In the genomic region with DNA sequence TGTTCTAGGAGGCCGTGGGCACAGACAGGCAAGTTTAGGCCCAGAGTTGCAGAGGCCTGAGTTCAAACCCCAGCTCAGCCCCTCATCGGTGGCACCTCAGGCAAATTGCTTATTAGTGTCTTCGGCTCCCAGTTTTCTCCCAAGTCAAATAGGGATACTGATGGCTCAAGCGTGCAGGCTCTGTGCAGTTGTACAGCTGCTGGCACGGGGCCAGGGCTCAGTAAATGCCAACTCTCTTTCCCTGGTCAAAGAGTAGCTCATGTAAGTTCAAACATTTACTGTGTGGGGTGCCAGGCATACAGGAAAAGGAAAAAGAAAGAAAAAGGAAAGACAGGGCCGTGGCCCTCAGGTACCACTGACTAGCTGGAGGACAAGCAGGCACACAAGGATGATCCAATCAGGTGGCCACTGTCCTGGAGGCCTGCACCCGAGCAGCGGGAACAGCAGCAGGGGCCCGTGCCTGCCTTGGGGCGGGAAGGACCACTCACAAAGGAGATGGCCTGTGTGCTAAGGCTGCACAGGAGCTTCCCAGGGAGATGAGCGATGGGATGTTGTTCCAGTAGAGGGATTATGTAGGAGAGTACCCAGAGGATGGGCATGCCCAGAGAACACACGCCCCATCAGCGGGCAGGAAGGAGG, we compare ENCODE assay signal across 12 cellular contexts.
A peak's percentile ranks its signal among the peaks of the same experiment; 100 is the strongest.
DNase-seq lines count a peak whose midpoint lies in the region; ATAC-seq and TF ChIP-seq lines count a peak whose summit lies in the region.
"Had no signal": no experiment of that assay in that cellular context is flagged by ENCODE, and none has a peak within 500 bp of the region (broad histone marks: within the 10 kb centered on the region; RNA-seq: fewer than 3 reads in every experiment).

No MANE protein-coding gene starts in this region.

- no peaks in the 10 kb centered on the region for H3K9me2 ChIP-seq in hepatocyte (replicated peaks; ENCODE audit: insufficient read depth)

- H3K4me1 ChIP-seq in muscle layer of colon (ENCODE audit: insufficient read depth, low read length) (peaks cover 56% of the 10 kb centered on the region), transverse colon (peaks cover 26 to 47% (median 38%) of the 10 kb centered on the region in 4 donors), hepatocyte (ENCODE audit: insufficient read depth) (peaks cover 6% of the 10 kb centered on the region)

- H2AFZ ChIP-seq in hepatocyte = no peak overlapping the region

- no peaks in the 10 kb centered on the region for H3K9me3 ChIP-seq in muscle layer of colon (ENCODE audit: low read length)
- no peaks in the 10 kb centered on the region for H3K9me3 ChIP-seq in transverse colon
- H3K9me3 ChIP-seq in hepatocyte (ENCODE audit: low read depth) = no peaks in the 10 kb centered on the region
- H3K9me3 ChIP-seq: esophagus squamous epithelium had no signal

- H3K27me3 Mint-ChIP-seq in activated naive CD4-positive, alpha-beta T cell treated with anti-CD3 and anti-CD28 coated beads, Interleukin-2, amount 50 U/mL, for 24 hours = no peaks in the 10 kb centered on the region
- H3K27me3 Mint-ChIP-seq in activated naive CD4-positive, alpha-beta T cell treated with anti-CD3 and anti-CD28 coated beads for 36 hours (ENCODE audit: low read depth) = no peaks in the 10 kb centered on the region
- H3K27me3 Mint-ChIP-seq in brain = no peaks in the 10 kb centered on the region

- ATAC-seq in GM21717 (IDR thresholded peaks at IDR 0.05; ENCODE audit: unreplicated experiment) = no peak

- H3K79me2 ChIP-seq in hepatocyte = peaks cover 12% of the 10 kb centered on the region

- in situ Hi-C loops in transverse colon (cut with MboI; ENCODE audit: low pct_ligation_motif_present in 1 of 4, low pct_unique_long_range_greater_than_20kb in 1 of 4, low sequenced_read_pairs in 3 of 4) = loop anchor here in 2 of 4 donors (10.0 kb wide), 2 partner anchors 88 to 98 kb away; a partner anchor contains a TSS

- CTCF ChIA-PET in activated naive CD4-positive, alpha-beta T cell treated with anti-CD3 and anti-CD28 coated beads for 36 hours (lab: Charles Lee) = interaction anchor here (0.6 to 2.4 kb wide), 7 partner anchors 10 to 170 kb away, joined by 3 to 9 read pairs (median 3); no protein-coding TSS in a partner anchor

- no peak overlapping the region for H3K9ac ChIP-seq in muscle layer of colon (ENCODE audit: low read length)

- H3K4me3 ChIP-seq in muscle layer of colon (ENCODE audit: low read depth in 1 of 2, low read length in 2 of 2) (no peak overlapping the region), transverse colon (no peak overlapping the region), hepatocyte (no peak overlapping the region)
- H3K4me3 ChIP-seq: esophagus squamous epithelium had no signal

- WGBS in transverse colon (ENCODE audit: low coverage in 1 of 2), 2 donors = 70% methylated on average over 13 of the region's 13 CpGs; no CpG with 5 or more reads in 1 of the 2 donors
- 95% methylated on average over 13 of the region's 13 CpGs for WGBS in hepatocyte (ENCODE audit: low lambda C conversion rate, missing lambda C conversion rate)

- no peak for DNase-seq in activated naive CD4-positive, alpha-beta T cell treated with anti-CD3 and anti-CD28 coated beads for 36 hours
- peak; percentile 71 for DNase-seq in transverse colon
- no peak for DNase-seq in HT-29 (ENCODE audit: low spot score)
- DNase-seq in hepatocyte (ENCODE audit: low spot score) = no peak
- DNase-seq: activated gamma-delta T cell treated with Interleukin-2 at 50 U/mL for 16 hours, DMS79, esophagus squamous epithelium, NCI-H2029 had no signal

- intact Hi-C loops in activated naive CD4-positive, alpha-beta T cell treated with anti-CD3 and anti-CD28 coated beads for 36 hours (cut with micrococcal nuclease) = no loop called here
- intact Hi-C loops in transverse colon (cut with DNase I; ENCODE audit: low total_unique reads) = no loop called here

- no peaks in the 10 kb centered on the region for H3K9me3 Mint-ChIP-seq in activated naive CD4-positive, alpha-beta T cell treated with anti-CD3 and anti-CD28 coated beads, Interleukin-2, amount 50 U/mL, for 24 hours
- no peaks in the 10 kb centered on the region for H3K9me3 Mint-ChIP-seq in activated naive CD4-positive, alpha-beta T cell treated with anti-CD3 and anti-CD28 coated beads for 36 hours
- no peaks in the 10 kb centered on the region for H3K9me3 Mint-ChIP-seq in brain

- no peak for TF ChIP-seq EP300 in transverse colon (IDR thresholded peaks at IDR 0.05; ENCODE audit: low read depth)

- no peak for TF ChIP-seq POLR2A in transverse colon (IDR thresholded peaks at IDR 0.05)

- H3K27ac ChIP-seq in muscle layer of colon (ENCODE audit: low read depth, low read length) (peak overlapping the region; percentile 54), transverse colon (peak overlapping the region; percentile 28 to 74 (median 64)), hepatocyte (no peak overlapping the region)

- H3K4me1 Mint-ChIP-seq in activated naive CD4-positive, alpha-beta T cell treated with anti-CD3 and anti-CD28 coated beads, Interleukin-2, amount 50 U/mL, for 24 hours = no peaks in the 10 kb centered on the region
- no peaks in the 10 kb centered on the region for H3K4me1 Mint-ChIP-seq in activated naive CD4-positive, alpha-beta T cell treated with anti-CD3 and anti-CD28 coated beads for 36 hours (ENCODE audit: low read depth)
- H3K4me1 Mint-ChIP-seq in brain = peaks cover 50% of the 10 kb centered on the region

- TF ChIP-seq CTCF in brain (conservative IDR thresholded peaks at IDR 0.05) = no peak
- TF ChIP-seq CTCF in transverse colon (IDR thresholded peaks at IDR 0.05) = no peak
- TF ChIP-seq CTCF in hepatocyte (IDR thresholded peaks at IDR 0.05; ENCODE audit: poor library complexity) = no peak

- no peak overlapping the region for H3K4me3 Mint-ChIP-seq in activated naive CD4-positive, alpha-beta T cell treated with anti-CD3 and anti-CD28 coated beads, Interleukin-2, amount 50 U/mL, for 24 hours
- no peak overlapping the region for H3K4me3 Mint-ChIP-seq in activated naive CD4-positive, alpha-beta T cell treated with anti-CD3 and anti-CD28 coated beads for 36 hours
- no peak overlapping the region for H3K4me3 Mint-ChIP-seq in brain

- peaks cover 13% of the 10 kb centered on the region for H3K36me3 Mint-ChIP-seq in activated naive CD4-positive, alpha-beta T cell treated with anti-CD3 and anti-CD28 coated beads, Interleukin-2, amount 50 U/mL, for 24 hours
- peaks cover 8% of the 10 kb centered on the region for H3K36me3 Mint-ChIP-seq in activated naive CD4-positive, alpha-beta T cell treated with anti-CD3 and anti-CD28 coated beads for 36 hours (ENCODE audit: low read depth)
- H3K36me3 Mint-ChIP-seq in brain = peaks cover 47% of the 10 kb centered on the region

- H3K27me3 ChIP-seq in muscle layer of colon (ENCODE audit: control insufficient read depth in 1 of 2, insufficient read depth in 2 of 2, low read length in 2 of 2) (no peaks in the 10 kb centered on the region), transverse colon (no peaks in the 10 kb centered on the region), hepatocyte (no peaks in the 10 kb centered on the region)
- H3K27me3 ChIP-seq: esophagus squamous epithelium had no signal

- H4K20me1 ChIP-seq in hepatocyte (ENCODE audit: insufficient read depth, poor library complexity, severe bottlenecking) = no peaks in the 10 kb centered on the region

- peaks cover 57% of the 10 kb centered on the region for H3K36me3 ChIP-seq in muscle layer of colon (ENCODE audit: insufficient read depth, low read length)
- peaks cover 0 to 21% (median 8%) of the 10 kb centered on the region in 4 donors for H3K36me3 ChIP-seq in transverse colon
- H3K36me3 ChIP-seq in hepatocyte (replicated peaks; ENCODE audit: insufficient read depth, low read depth) = no peaks in the 10 kb centered on the region

- no peak overlapping the region for H3K4me2 ChIP-seq in hepatocyte

- H3K27ac Mint-ChIP-seq in activated naive CD4-positive, alpha-beta T cell treated with anti-CD3 and anti-CD28 coated beads, Interleukin-2, amount 50 U/mL, for 24 hours = peak overlapping the region; percentile 74
- H3K27ac Mint-ChIP-seq in activated naive CD4-positive, alpha-beta T cell treated with anti-CD3 and anti-CD28 coated beads for 36 hours = no peak overlapping the region
- peak overlapping the region; percentile 44 to 93 (median 69) for H3K27ac Mint-ChIP-seq in brain
